ENCODE assay signal across 8 cellular contexts in genomic region chr1:21490774-21491482, GRCh38. TPM values are rescaled to one million over a fixed set of nuclear protein-coding genes. Genes with fewer than 3 reads are reported as not detected.
DNase-seq lines count a peak whose midpoint lies in the region; ATAC-seq, FAIRE-seq and TF ChIP-seq lines count a peak whose summit lies in the region.
"Had no signal": no experiment of that assay in that cellular context is flagged by ENCODE, and none has a peak within 500 bp of the region (broad histone marks: within the 10 kb centered on the region; RNA-seq: fewer than 3 reads in every experiment).

No MANE protein-coding gene starts in this region.

- peaks cover 54% of the 10 kb centered on the region for H3K27me3 Mint-ChIP-seq in activated naive CD4-positive, alpha-beta T cell treated with anti-CD3 and anti-CD28 coated beads, Interleukin-2, amount 10 ng/mL, durations not matched to agents 7 days and 5 days

- H3K27ac Mint-ChIP-seq in activated naive CD4-positive, alpha-beta T cell treated with anti-CD3 and anti-CD28 coated beads, Interleukin-2, amount 10 ng/mL, durations not matched to agents 7 days and 5 days, result no peak overlapping the region
- H3K27ac Mint-ChIP-seq: activated B cell treated with CpG ODN at 0.5 μM for 24 hours had no signal

- H3K4me3 Mint-ChIP-seq in activated naive CD4-positive, alpha-beta T cell treated with anti-CD3 and anti-CD28 coated beads, Interleukin-2, amount 10 ng/mL, durations not matched to agents 7 days and 5 days, result no peak overlapping the region
- H3K4me3 Mint-ChIP-seq: activated B cell treated with CpG ODN at 0.5 μM for 24 hours had no signal

- H3K4me1 ChIP-seq in uterus, result no peaks in the 10 kb centered on the region

- peaks cover 15% of the 10 kb centered on the region for H3K4me1 Mint-ChIP-seq in activated naive CD4-positive, alpha-beta T cell treated with anti-CD3 and anti-CD28 coated beads, Interleukin-2, amount 10 ng/mL, durations not matched to agents 7 days and 5 days

- intact Hi-C loops in uterus (cut with DNase I; ENCODE audit: low total_unique reads), result no loop called here

- TF ChIP-seq CTCF in kidney epithelial cell (IDR thresholded peaks at IDR 0.05; ENCODE audit: insufficient read depth, low read length, poor library complexity, severe bottlenecking), result peak; percentile 42
- TF ChIP-seq CTCF in uterus (IDR thresholded peaks at IDR 0.05), result peak in 1 of 4 experiments; percentile 5

- DNase-seq in ELF-1 (ENCODE audit: low read depth, low spot score) (peak; percentile 65), HTR-8/SVneo (ENCODE audit: insufficient read length, low spot score) (no peak), kidney epithelial cell (ENCODE audit: low read depth) (no peak), uterus (no peak)
- DNase-seq in activated naive CD4-positive, alpha-beta T cell treated with anti-CD3 and anti-CD28 coated beads, Interleukin-2, amount 10 ng/mL, durations not matched to agents 7 days and 5 days, result peak; percentile 50
- DNase-seq: activated B cell treated with CpG ODN at 0.5 μM for 24 hours had no signal

- ATAC-seq in GM18498 (IDR thresholded peaks at IDR 0.05; ENCODE audit: unreplicated experiment) (no peak), GM21381 (IDR thresholded peaks at IDR 0.05; ENCODE audit: unreplicated experiment) (no peak)

- H3K27me3 ChIP-seq in kidney epithelial cell (ENCODE audit: control insufficient read depth, insufficient read depth, low read length) (peaks cover 4% of the 10 kb centered on the region), uterus (no peaks in the 10 kb centered on the region)

- no peak overlapping the region for H3K27ac ChIP-seq in uterus

- CTCF ChIA-PET in activated naive CD4-positive, alpha-beta T cell treated with anti-CD3 and anti-CD28 coated beads, Interleukin-2, amount 10 ng/mL, durations not matched to agents 7 days and 5 days (lab: Charles Lee), result interaction anchor here (0.7 to 2.6 kb wide), 5 partner anchors 15 to 121 kb away, joined by 3 to 23 read pairs (median 6); no protein-coding TSS in a partner anchor

- no peaks in the 10 kb centered on the region for H3K36me3 Mint-ChIP-seq in activated naive CD4-positive, alpha-beta T cell treated with anti-CD3 and anti-CD28 coated beads, Interleukin-2, amount 10 ng/mL, durations not matched to agents 7 days and 5 days

- peaks cover 4% of the 10 kb centered on the region for H3K9me3 Mint-ChIP-seq in activated naive CD4-positive, alpha-beta T cell treated with anti-CD3 and anti-CD28 coated beads, Interleukin-2, amount 10 ng/mL, durations not matched to agents 7 days and 5 days
- H3K9me3 Mint-ChIP-seq: activated B cell treated with CpG ODN at 0.5 μM for 24 hours had no signal

- H3K9me3 ChIP-seq in uterus, result no peaks in the 10 kb centered on the region

- H3K36me3 ChIP-seq in kidney epithelial cell (ENCODE audit: control insufficient read depth, insufficient read depth, low read length), result no peaks in the 10 kb centered on the region
- H3K36me3 ChIP-seq in uterus, result no peaks in the 10 kb centered on the region

- no peak for TF ChIP-seq POLR2A in uterus (IDR thresholded peaks at IDR 0.05)

- FAIRE-seq in HTR-8/SVneo (lab: Jason Lieb, UNC), result peak; percentile 33

- H3K4me3 ChIP-seq in kidney epithelial cell (ENCODE audit: low read depth, low read length) (no peak overlapping the region), uterus (no peak overlapping the region)

RNA-seq across cellular contexts. Expression of gene ALPL, which starts 18.3 kb away (rescaled TPM):
- total RNA-seq in kidney epithelial cell (5.1 and 7.3 TPM in 2 replicates), uterus (1 to 10 TPM; 2.8 to 6.4 (median 4.4) TPM)

RNA-seq across cellular contexts. Expression of gene NBPF3, which starts 51.0 kb away (rescaled TPM):
- total RNA-seq in kidney epithelial cell (10.2 and 12.2 TPM in 2 replicates), uterus (10 to 100 TPM in 1 of 4 donors, 1 to 10 TPM in 3; 3.8 to 23.0 (median 6.7) TPM)

Comparison
In these comparisons a context has a peak if more than half of its experiments do, and no peak if none do; other contexts are left out.
1. DNase-seq: peak in ELF-1 (single experiment) and activated naive CD4-positive, alpha-beta T cell treated with anti-CD3 and anti-CD28 coated beads, Interleukin-2, amount 10 ng/mL, durations not matched to agents 7 days and 5 days (single experiment); none in HTR-8/SVneo (single experiment), kidney epithelial cell (single experiment) and uterus (0 of 2).